ENCODE assay signal across 8 cellular contexts in the genomic region with DNA sequence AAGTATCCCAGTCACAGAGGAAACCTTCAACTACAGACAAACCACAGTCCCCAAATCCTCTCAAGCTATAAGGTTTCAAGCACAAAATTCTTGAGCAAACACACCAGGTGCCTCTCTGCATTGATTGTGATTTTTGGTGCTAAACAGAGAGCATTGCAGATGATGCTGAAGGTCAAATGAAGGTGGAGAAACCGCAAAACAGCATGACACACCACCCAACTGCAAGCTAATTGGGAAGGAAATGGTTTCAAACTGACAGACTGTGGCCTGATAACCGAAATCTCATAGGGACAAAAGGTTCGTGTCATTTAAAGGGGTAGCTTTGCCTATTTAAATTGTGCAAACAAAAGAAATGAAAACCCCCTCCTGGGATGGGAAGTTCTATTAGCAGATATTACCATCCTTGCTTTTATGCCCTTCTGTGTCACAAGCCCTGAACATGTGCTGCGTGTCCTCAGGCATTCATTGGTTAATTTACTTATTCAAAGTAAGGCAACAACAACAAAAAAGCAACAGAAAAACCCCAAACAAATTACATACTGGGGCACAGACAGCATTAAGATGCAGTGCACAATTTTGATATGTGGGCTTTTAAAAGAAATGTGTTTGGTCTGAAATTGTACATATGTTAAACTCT.
DNase-seq lines count a peak whose midpoint lies in the region; ATAC-seq and TF ChIP-seq lines count a peak whose summit lies in the region.
"Had no signal": no experiment of that assay in that cellular context is flagged by ENCODE, and none has a peak within 500 bp of the region (broad histone marks: within the 10 kb centered on the region; RNA-seq: fewer than 3 reads in every experiment).

No MANE protein-coding gene starts in this region.

- H3K27me3 Mint-ChIP-seq in immature natural killer cell (ENCODE audit: low read depth in 3 of 3), result peaks cover 0 to 7% (median 5%) of the 10 kb centered on the region in 3 donors

- peaks cover 0 to 4% (median 0%) of the 10 kb centered on the region in 3 donors for H3K36me3 Mint-ChIP-seq in immature natural killer cell

- ATAC-seq in GM18907 (IDR thresholded peaks at IDR 0.05; ENCODE audit: unreplicated experiment) (peak; percentile 92), esophagus mucosa (no peak)

- peak; percentile 26 for DNase-seq in H4 (ENCODE audit: low spot score)
- DNase-seq in Kasumi-1 (lab: John Stamatoyannopoulos, UW), result peak; percentile 89 to 90
- peak; percentile 4 to 7 (median 6) for DNase-seq in immature natural killer cell
- no peak for DNase-seq in activated gamma-delta T cell (lab: John Stamatoyannopoulos, UW)
- no peak for DNase-seq in foreskin fibroblast
- DNase-seq: substantia nigra had no signal

- peaks cover 5 to 13% of the 10 kb centered on the region in 2 donors for H3K4me1 Mint-ChIP-seq in immature natural killer cell

- no peak overlapping the region for H3K27ac Mint-ChIP-seq in immature natural killer cell

- H3K4me3 ChIP-seq in foreskin fibroblast (ENCODE audit: low read depth in 1 of 2, low read length in 2 of 2), result no peak overlapping the region

- peak overlapping the region in 1 of 5 donors; percentile 18 for H3K4me3 Mint-ChIP-seq in immature natural killer cell

- TF ChIP-seq CTCF in foreskin fibroblast (IDR thresholded peaks at IDR 0.05; ENCODE audit: low read depth, low read length), result no peak

- peaks cover 0 to 2% (median 0%) of the 10 kb centered on the region in 6 donors for H3K9me3 Mint-ChIP-seq in immature natural killer cell

Comparison
In these comparisons a context has a peak if more than half of its experiments do, and no peak if none do; other contexts are left out.
1. DNase-seq: peak in H4 (single experiment), Kasumi-1 (2 of 2) and immature natural killer cell (3 of 3); none in activated gamma-delta T cell (single experiment) and foreskin fibroblast (0 of 2).